ENCODE assay signal across 9 cellular contexts in genomic region chr5:6631441-6631840, GRCh38. TPM values are rescaled to one million over a fixed set of nuclear protein-coding genes. Genes with fewer than 3 reads are reported as not detected.
DNase-seq lines count a peak whose midpoint lies in the region; FAIRE-seq and TF ChIP-seq lines count a peak whose summit lies in the region.
"Had no signal": no experiment of that assay in that cellular context is flagged by ENCODE, and none has a peak within 500 bp of the region (broad histone marks: within the 10 kb centered on the region; RNA-seq: fewer than 3 reads in every experiment).

No MANE protein-coding gene starts in this region.

- H3K36me3 ChIP-seq in keratinocyte (ENCODE audit: control insufficient read depth in 2 of 2, extremely low read depth in 1 of 2, insufficient read depth in 2 of 2, low read length in 2 of 2): peaks cover 15 to 30% of the 10 kb centered on the region in 2 experiments

- peaks cover 17% of the 10 kb centered on the region for H3K36me3 Mint-ChIP-seq in activated naive CD8-positive, alpha-beta T cell

- no peaks in the 10 kb centered on the region for H3K9me3 Mint-ChIP-seq in activated naive CD8-positive, alpha-beta T cell (ENCODE audit: low read depth)

- peaks cover 3% of the 10 kb centered on the region for H3K9me1 ChIP-seq in keratinocyte (ENCODE audit: control insufficient read depth, extremely low read depth, insufficient read depth, low read length)

- peaks cover 13% of the 10 kb centered on the region for H4K20me1 ChIP-seq in keratinocyte (ENCODE audit: control insufficient read depth, extremely low read depth, insufficient read depth, low read length)

- no peaks in the 10 kb centered on the region for H3K27me3 Mint-ChIP-seq in activated naive CD8-positive, alpha-beta T cell

- no peak overlapping the region for H2AFZ ChIP-seq in keratinocyte (ENCODE audit: control insufficient read depth, low read length)

- no peaks in the 10 kb centered on the region for H3K9me3 ChIP-seq in keratinocyte (ENCODE audit: control insufficient read depth, low read depth, low read length)

- peak overlapping the region; percentile 100 for H3K4me3 Mint-ChIP-seq in activated naive CD8-positive, alpha-beta T cell

- no peak for FAIRE-seq in keratinocyte (lab: Jason Lieb, UNC)

- H3K4me2 ChIP-seq in keratinocyte (ENCODE audit: control insufficient read depth, extremely low read depth, insufficient read depth, low read depth, low read length): peak overlapping the region; percentile 72

- TF ChIP-seq CTCF in keratinocyte (optimal IDR thresholded peaks at IDR 0.05 in 1 of 3, IDR thresholded peaks at IDR 0.05 in 1 of 3, conservative IDR thresholded peaks at IDR 0.05 in 1 of 3; ENCODE audit: extremely low read depth in 1 of 3, insufficient read depth in 2 of 3, low read length in 3 of 3): no peak

- peak overlapping the region; percentile 75 for H3K27ac Mint-ChIP-seq in activated naive CD8-positive, alpha-beta T cell

- H3K79me2 ChIP-seq in keratinocyte (ENCODE audit: control insufficient read depth, insufficient read depth, low read length): peaks cover 82% of the 10 kb centered on the region

- H3K27me3 ChIP-seq in keratinocyte (ENCODE audit: control insufficient read depth, extremely low read depth, insufficient read depth, low read length): no peaks in the 10 kb centered on the region

- peaks cover 30% of the 10 kb centered on the region for H3K4me1 ChIP-seq in keratinocyte (ENCODE audit: control insufficient read depth, extremely low read depth, insufficient read depth, low read length)

- H3K4me1 Mint-ChIP-seq in activated naive CD8-positive, alpha-beta T cell (ENCODE audit: low read depth): peaks cover 54% of the 10 kb centered on the region

- H3K27ac ChIP-seq in keratinocyte (ENCODE audit: control insufficient read depth, insufficient read depth, low read length): no peak overlapping the region

- DNase-seq in AML-193 (lab: John Stamatoyannopoulos, UW) (peak; percentile 25 to 29), HT1080 (ENCODE audit: low read depth) (peak; percentile 49), keratinocyte (ENCODE audit: low read depth, low spot score) (no peak), SHP77 treated with DMSO at 0.1 percent for 48 hours (lab: John Stamatoyannopoulos, UW) (no peak), KG1 (lab: John Stamatoyannopoulos, UW) (no peak), cerebellum (ENCODE audit: low spot score) (no peak), anterior cingulate cortex (lab: John Stamatoyannopoulos, UW) (no peak)
- DNase-seq: left ventricle myocardium superior had no signal

- dilution Hi-C loops in keratinocyte (cut with MboI; ENCODE audit: extremely low pct_ligation_motif_present, low sequenced_read_pairs): no loop called here

- H3K9ac ChIP-seq in keratinocyte (ENCODE audit: control insufficient read depth, extremely low read depth, insufficient read depth, low read length): peak overlapping the region; percentile 96

- H3K4me3 ChIP-seq in keratinocyte (ENCODE audit: control insufficient read depth in 2 of 3, extremely low read depth in 1 of 3, insufficient read depth in 2 of 3, low read depth in 1 of 3, low read length in 3 of 3): peak overlapping the region; percentile 70 to 82 (median 76)

RNA-seq across cellular contexts. Expression of gene NSUN2, which starts 1.4 kb away (rescaled TPM):
- 184 and 186 TPM in 2 replicates for total RNA-seq in HT1080 (2014; rRNA removed; shearing (Covaris generic))
- 158 and 163 TPM in 2 replicates for polyA plus RNA-seq in HT1080 (2015; cell fraction: cytosol; rRNA removed)
- polyA plus RNA-seq in HT1080 (2015; cell fraction: nucleus; rRNA removed): 256 and 264 TPM in 2 replicates
- 52.7 to 91.5 TPM (median 91.2 TPM) in 3 replicates for polyA plus RNA-seq in keratinocyte
- 102 TPM for polyA plus RNA-seq in keratinocyte (2011; ENCODE audit: low read depth)
- polyA plus RNA-seq in keratinocyte (2011; cell fraction: cytosol; rRNA removed): 61.2 and 71.7 TPM in 2 replicates
- polyA plus RNA-seq in keratinocyte (2011; cell fraction: nucleus; rRNA removed): 144 and 148 TPM in 2 replicates
- 45.7 and 78.3 TPM in 2 replicates for polyA plus RNA-seq in keratinocyte (2012; ENCODE audit: low replicate concordance)
- 31.6 to 70.1 TPM (median 38.0 TPM) in 3 replicates for polyA minus RNA-seq in keratinocyte
- 47.0 TPM for polyA minus RNA-seq in keratinocyte (2011; cell fraction: cytosol; rRNA and poly(A)+ RNA removed)
- polyA minus RNA-seq in keratinocyte (2011; cell fraction: nucleus; rRNA and poly(A)+ RNA removed): 58.9 and 83.5 TPM in 2 replicates
- 42.6 TPM for total RNA-seq in cerebellum

RNA-seq across cellular contexts. Expression of gene SRD5A1, which starts 1.8 kb away (rescaled TPM):
- total RNA-seq in HT1080 (2014; rRNA removed; shearing (Covaris generic)): 20.2 and 43.6 TPM in 2 replicates
- polyA plus RNA-seq in HT1080 (2015; cell fraction: cytosol; rRNA removed): 14.7 and 19.8 TPM in 2 replicates
- 17.9 and 18.7 TPM in 2 replicates for polyA plus RNA-seq in HT1080 (2015; cell fraction: nucleus; rRNA removed)
- polyA plus RNA-seq in keratinocyte: 17.0 to 52.0 TPM (median 35.4 TPM) in 3 replicates
- 12.2 TPM for polyA plus RNA-seq in keratinocyte (2011; ENCODE audit: low read depth)
- 22.4 and 27.3 TPM in 2 replicates for polyA plus RNA-seq in keratinocyte (2011; cell fraction: cytosol; rRNA removed)
- polyA plus RNA-seq in keratinocyte (2011; cell fraction: nucleus; rRNA removed): 23.8 and 25.5 TPM in 2 replicates
- 15.5 and 23.6 TPM in 2 replicates for polyA plus RNA-seq in keratinocyte (2012; ENCODE audit: low replicate concordance)
- polyA minus RNA-seq in keratinocyte: 25.0 to 39.1 TPM (median 32.7 TPM) in 3 replicates
- polyA minus RNA-seq in keratinocyte (2011; cell fraction: cytosol; rRNA and poly(A)+ RNA removed): 33.4 TPM
- 13.5 and 24.2 TPM in 2 replicates for polyA minus RNA-seq in keratinocyte (2011; cell fraction: nucleus; rRNA and poly(A)+ RNA removed)
- total RNA-seq in cerebellum: 30.8 TPM

Comparison
In these comparisons a context has a peak if more than half of its experiments do, and no peak if none do; other contexts are left out.
1. DNase-seq: peak in AML-193 (2 of 2) and HT1080 (single experiment); none in keratinocyte (single experiment), SHP77 treated with DMSO at 0.1 percent for 48 hours (single experiment), KG1 (single experiment), cerebellum (single experiment) and anterior cingulate cortex (0 of 58).